Comparison of ENCODE assay signal across 13 cellular contexts in genomic region chr10:7486533-7486932, GRCh38.
"Had no signal": no experiment of that assay in that cellular context is flagged by ENCODE, and none has a peak within 500 bp of the region (broad histone marks: within the 10 kb centered on the region; RNA-seq: fewer than 3 reads in every experiment).

No MANE protein-coding gene starts in this region.

- H3K4me3 Mint-ChIP-seq: T-helper 1 cell treated with Interleukin-12 subunit alpha and Interleukin-12 subunit beta and Interleukin-4 antibody, amounts not matched to agents 30 μg/mL and 1 μg/mL, for 36 hours had no signal

- H3K27me3 Mint-ChIP-seq: naive B cell had no signal

- H3K27me3 ChIP-seq: right atrium auricular region, uterus had no signal

- H3K4me3 ChIP-seq: esophagus muscularis mucosa, right atrium auricular region, uterus had no signal

- DNase-seq: activated CD4-positive, alpha-beta T cell treated with anti-CD3 and anti-CD28 coated beads for 1 hour; activated CD4-positive, alpha-beta T cell treated with anti-CD3 and anti-CD28 coated beads, Interleukin-2, amount 50 U/mL, for 48 hours; activated CD8-positive, alpha-beta memory T cell treated with anti-CD3 and anti-CD28 coated beads, Interleukin-2, amount 50 U/mL, for 48 hours; activated naive CD4-positive, alpha-beta T cell treated with anti-CD3 and anti-CD28 coated beads, Interleukin-2, amount 50 U/mL, for 16 hours; aorta; dorsolateral prefrontal cortex; left cardiac atrium; naive B cell; small intestine; uterus had no signal

- H3K27ac ChIP-seq: dorsolateral prefrontal cortex, esophagus muscularis mucosa, right atrium auricular region, uterus had no signal

- ATAC-seq: left cardiac atrium had no signal

- H3K4me1 ChIP-seq: right atrium auricular region, uterus had no signal

- H3K36me3 Mint-ChIP-seq: naive B cell had no signal

- H3K9me3 ChIP-seq: right atrium auricular region, uterus had no signal

- H3K36me3 ChIP-seq: esophagus muscularis mucosa, right atrium auricular region, uterus had no signal
